ENCODE assay signal across 19 cellular contexts in genomic region chr20:20831794-20832193, GRCh38.
DNase-seq lines count a peak whose midpoint lies in the region; ATAC-seq, FAIRE-seq and TF ChIP-seq lines count a peak whose summit lies in the region.
"Had no signal": no experiment of that assay in that cellular context is flagged by ENCODE, and none has a peak within 500 bp of the region (broad histone marks: within the 10 kb centered on the region; RNA-seq: fewer than 3 reads in every experiment).

No MANE protein-coding gene starts in this region.

- H3K4me3 ChIP-seq in bronchial epithelial cell (ENCODE audit: low read depth, low read length): no peak overlapping the region
- no peak overlapping the region for H3K4me3 ChIP-seq in thyroid gland (replicated peaks in 1 of 3)
- H3K4me3 ChIP-seq: HAP-1 had no signal

- peak; percentile 43 for FAIRE-seq in bronchial epithelial cell (lab: Jason Lieb, UNC)

- H3K36me3 ChIP-seq in bronchial epithelial cell (ENCODE audit: control insufficient read depth, insufficient read depth, low read length): no peaks in the 10 kb centered on the region
- no peaks in the 10 kb centered on the region for H3K36me3 ChIP-seq in thyroid gland
- H3K36me3 ChIP-seq: BE2C, HAP-1 had no signal

- no peak overlapping the region for H3K27ac ChIP-seq in thyroid gland
- H3K27ac ChIP-seq: 22Rv1 had no signal

- no peaks in the 10 kb centered on the region for H3K9me3 ChIP-seq in thyroid gland
- H3K9me3 ChIP-seq: BE2C had no signal

- ATAC-seq in GM19467 (IDR thresholded peaks at IDR 0.05; ENCODE audit: unreplicated experiment) (no peak), HG02763 (IDR thresholded peaks at IDR 0.05; ENCODE audit: unreplicated experiment) (no peak)

- WGBS in thyroid gland, 2 donors: 86 to 94% methylated on average over 6 of the region's 6 CpGs

- H3K27me3 ChIP-seq in bronchial epithelial cell (ENCODE audit: control insufficient read depth, insufficient read depth, low read length) (no peaks in the 10 kb centered on the region), thyroid gland (no peaks in the 10 kb centered on the region)

- TF ChIP-seq CTCF in bronchial epithelial cell (IDR thresholded peaks at IDR 0.05; ENCODE audit: insufficient read depth, low read length, severe bottlenecking): no peak
- TF ChIP-seq CTCF in thyroid gland (IDR thresholded peaks at IDR 0.05): no peak

- intact Hi-C loops in thyroid gland (cut with DNase I): no loop called here

- no peak for TF ChIP-seq POLR2A in thyroid gland (IDR thresholded peaks at IDR 0.05)

- DNase-seq in DMS53 (lab: John Stamatoyannopoulos, UW): peak; percentile 28
- no peak for DNase-seq in DMS53 treated with DMSO at 0.1 percent for 48 hours (lab: John Stamatoyannopoulos, UW; ENCODE audit: unreplicated experiment)
- peak; percentile 21 for DNase-seq in NCI-H69 (lab: John Stamatoyannopoulos, UW)
- no peak for DNase-seq in bronchial epithelial cell (ENCODE audit: low read depth)
- DNase-seq in thyroid gland: no peak
- DNase-seq: ACHN; BE2C; C1 segment of cervical spinal cord; CD4-positive, CD25-positive, alpha-beta regulatory T cell; CD8-positive, alpha-beta memory T cell; COR-L47; DMS 273 treated with DMSO at 0.1 percent for 48 hours; DMS79; GF-D8; GOT3 had no signal

- H3K4me1 ChIP-seq in thyroid gland: no peaks in the 10 kb centered on the region
- H3K4me1 ChIP-seq: BE2C, HAP-1 had no signal

Comparison
In these comparisons a context has a peak if more than half of its experiments do, and no peak if none do; other contexts are left out.
1. DNase-seq: peak in DMS53 (single experiment) and NCI-H69 (single experiment); none in DMS53 treated with DMSO at 0.1 percent for 48 hours (single experiment), bronchial epithelial cell (single experiment) and thyroid gland (0 of 2).